ENCODE assay signal across 8 cellular contexts in genomic region chr4:128288689-128289106, GRCh38. TPM values are rescaled to one million over a fixed set of nuclear protein-coding genes. Genes with fewer than 3 reads are reported as not detected.
DNase-seq lines count a peak whose midpoint lies in the region; ATAC-seq lines count a peak whose summit lies in the region.

No MANE protein-coding gene starts in this region.

- DNase-seq in DMS79 treated with DMSO at 0.1 percent for 48 hours (lab: John Stamatoyannopoulos, UW) (peak; percentile 72), T-helper 1 cell (peak in 3 of 5 donors; percentile 12 to 46 (median 35)), Ammon's horn (ENCODE audit: low spot score) (no peak)
- peak; percentile 35 for DNase-seq in Jurkat, Clone E6-1 (ENCODE audit: low read depth, low spot score)

- ATAC-seq in GM21576 (IDR thresholded peaks at IDR 0.05; ENCODE audit: unreplicated experiment) (no peak), HG03442 (IDR thresholded peaks at IDR 0.05; ENCODE audit: unreplicated experiment) (no peak)

- H3K27me3 ChIP-seq in duodenal mucosa (ENCODE audit: control insufficient read depth in 1 of 2, insufficient read depth in 2 of 2, low read length in 2 of 2) (no peaks in the 10 kb centered on the region), mucosa of stomach (ENCODE audit: control insufficient read depth, insufficient read depth, low read length) (no peaks in the 10 kb centered on the region)

- peak overlapping the region; percentile 87 for H3K4me3 ChIP-seq in Jurkat, Clone E6-1 (ENCODE audit: low read length)
- H3K4me3 ChIP-seq in duodenal mucosa (ENCODE audit: low read depth in 1 of 2, low read length in 2 of 2) (peak overlapping the region; percentile 76 to 87), mucosa of stomach (ENCODE audit: low read length) (peak overlapping the region; percentile 36)

- H3K9me3 ChIP-seq in duodenal mucosa (ENCODE audit: control insufficient read depth in 1 of 2, low read length in 2 of 2), result no peaks in the 10 kb centered on the region
- H3K9me3 ChIP-seq in mucosa of stomach (ENCODE audit: control insufficient read depth, low read length), result no peaks in the 10 kb centered on the region

- H3K36me3 ChIP-seq in duodenal mucosa (ENCODE audit: control insufficient read depth in 1 of 2, insufficient read depth in 2 of 2, low read length in 2 of 2) (no peaks in the 10 kb centered on the region), mucosa of stomach (ENCODE audit: control insufficient read depth, insufficient read depth, low read length) (no peaks in the 10 kb centered on the region)

- peaks cover 17 to 29% of the 10 kb centered on the region in 2 donors for H3K4me1 ChIP-seq in duodenal mucosa (ENCODE audit: control insufficient read depth in 1 of 2, insufficient read depth in 2 of 2, low read length in 2 of 2)
- peaks cover 4% of the 10 kb centered on the region for H3K4me1 ChIP-seq in mucosa of stomach (ENCODE audit: control insufficient read depth, insufficient read depth, low read length)

- peak overlapping the region; percentile 92 for H3K27ac ChIP-seq in duodenal mucosa (ENCODE audit: low read depth, low read length)

- peak overlapping the region; percentile 80 to 96 for H3K9ac ChIP-seq in duodenal mucosa (ENCODE audit: low read depth in 1 of 2, low read length in 2 of 2)
- H3K9ac ChIP-seq in mucosa of stomach (ENCODE audit: low read length), result peak overlapping the region; percentile 64

RNA-seq across cellular contexts. Expression of gene PGRMC2, which starts 1.1 kb away (rescaled TPM):
- polyA plus RNA-seq in Jurkat, Clone E6-1 (2012; ENCODE audit: insufficient read depth, insufficient read length), result 44.4 TPM

Comparison
In these comparisons a context has a peak if more than half of its experiments do, and no peak if none do; other contexts are left out.
1. H3K4me3 ChIP-seq: peak in every context shown above with its lines; median percentile 87 in Jurkat, Clone E6-1; 82 in duodenal mucosa; 36 in mucosa of stomach.